ENCODE assay signal across 8 cellular contexts in genomic region chr1:42657981-42658879, GRCh38. TPM values are rescaled to one million over a fixed set of nuclear protein-coding genes. Genes with fewer than 3 reads are reported as not detected.
DNase-seq lines count a peak whose midpoint lies in the region; ATAC-seq and TF ChIP-seq lines count a peak whose summit lies in the region.

Gene PPIH (plus strand): TSS chr1:42658423. CDS start chr1:42658447, 24 bp downstream.

- no peaks in the 10 kb centered on the region for H3K9me3 Mint-ChIP-seq in IgD-negative memory B cell

- no peaks in the 10 kb centered on the region for H3K27me3 ChIP-seq in mononuclear cell (ENCODE audit: insufficient read depth, low read length)

- peak; percentile 93 for DNase-seq in DMS153 (lab: John Stamatoyannopoulos, UW)
- peak; percentile 81 for DNase-seq in OCI-M2 (lab: John Stamatoyannopoulos, UW; ENCODE audit: unreplicated experiment)
- DNase-seq in activated T-cell treated with anti-CD3 and anti-CD28 coated beads for 4 hours, result peak; percentile 92
- DNase-seq in epithelial cell of esophagus (ENCODE audit: low read depth), result peak; percentile 96
- peak; percentile 88 for DNase-seq in stimulated activated CD8-positive, alpha-beta memory T cell treated with anti-CD3 and anti-CD28 coated beads, Interleukin-4, amount 100 ng/mL, for 1 hour (ENCODE audit: low read depth in 2 of 2, low spot score in 1 of 2)

- H3K9me3 ChIP-seq in mononuclear cell (ENCODE audit: low read depth, low read length), result no peaks in the 10 kb centered on the region

- no peaks in the 10 kb centered on the region for H3K27me3 Mint-ChIP-seq in IgD-negative memory B cell

- peaks cover 2% of the 10 kb centered on the region for H3K36me3 Mint-ChIP-seq in IgD-negative memory B cell

- H3K4me3 Mint-ChIP-seq in IgD-negative memory B cell, result peak within 1 kb of the TSS; percentile 98 to 99 (median 99)

- peak within 1 kb of the TSS; percentile 94 for H3K4me3 ChIP-seq in epithelial cell of esophagus (ENCODE audit: low read length)
- H3K4me3 ChIP-seq in mononuclear cell (ENCODE audit: low read length), result peak within 1 kb of the TSS; percentile 74

- peak within 1 kb of the TSS; percentile 91 to 95 (median 92) for H3K27ac Mint-ChIP-seq in IgD-negative memory B cell

- peaks cover 20% of the 10 kb centered on the region for H3K4me1 ChIP-seq in mononuclear cell (ENCODE audit: insufficient read depth, low read length)

- peaks cover 15 to 28% (median 18%) of the 10 kb centered on the region in 3 donors for H3K4me1 Mint-ChIP-seq in IgD-negative memory B cell

- TF ChIP-seq CTCF in epithelial cell of esophagus (IDR thresholded peaks at IDR 0.05; ENCODE audit: insufficient read depth, low read depth, low read length, missing control alignments), result peak; percentile 32

- peak; percentile 92 for ATAC-seq in GM21528 (IDR thresholded peaks at IDR 0.05; ENCODE audit: low FRiP score, unreplicated experiment)

RNA-seq across cellular contexts. Expression of gene PPIH, which starts in this region (rescaled TPM):
- 64.6 TPM for polyA plus RNA-seq in IgD-negative memory B cell
- 26.1 TPM for total RNA-seq in mononuclear cell

Comparison
In these comparisons a context has a peak if more than half of its experiments do, and no peak if none do; other contexts are left out.
1. Peak in every context shown above with its lines: DNase-seq, ATAC-seq and H3K4me3 ChIP-seq.